Comparison of ENCODE assay signal across 8 cellular contexts in the genomic region with DNA sequence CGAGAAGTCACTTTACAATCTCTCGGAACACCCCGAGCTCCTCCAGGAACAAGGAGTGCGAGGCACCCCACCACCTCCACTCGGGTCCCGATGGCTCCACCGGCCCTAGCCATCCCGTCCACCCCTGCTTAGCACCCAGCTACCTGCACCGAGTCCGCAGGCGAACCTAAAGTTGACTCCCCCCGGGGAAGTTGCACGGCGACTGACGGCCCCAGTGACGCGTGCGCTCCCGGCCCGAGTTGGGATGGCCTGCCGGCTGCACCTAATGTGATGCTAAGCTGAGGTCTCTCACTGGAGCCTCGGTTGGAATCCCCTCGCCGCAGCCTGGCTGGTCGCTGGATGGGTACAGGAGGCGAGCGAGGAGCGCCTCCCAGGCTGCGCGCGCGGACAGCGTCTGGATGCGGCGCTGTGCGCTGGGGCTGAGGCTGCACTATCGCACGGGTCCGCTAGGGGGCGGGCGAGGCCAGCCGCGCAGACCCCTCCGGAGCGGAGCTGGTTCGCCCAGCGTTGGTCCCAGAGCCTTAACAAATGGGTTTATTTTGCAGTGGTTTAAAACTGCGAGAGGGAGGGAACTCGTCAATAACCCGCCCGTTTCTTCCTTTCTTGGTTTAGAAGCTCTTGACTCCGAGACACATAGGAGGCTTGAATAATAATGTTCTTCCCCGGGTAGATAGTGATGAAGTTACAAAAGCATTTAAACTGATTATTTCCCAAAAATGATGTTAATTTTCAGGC. TPM values are rescaled to one million over a fixed set of nuclear protein-coding genes. Genes with fewer than 3 reads are reported as not detected.
DNase-seq lines count a peak whose midpoint lies in the region; ATAC-seq and TF ChIP-seq lines count a peak whose summit lies in the region.

A gene (minus strand): TSS at position 526 of the 735 bp plus-strand sequence. CDS start 1,426 bp downstream, outside the sequence.

- DNase-seq in A673 (ENCODE audit: low spot score) (peak; percentile 79), NCI-H1930 (lab: John Stamatoyannopoulos, UW) (peak; percentile 15 to 45), memory B cell (ENCODE audit: low spot score in 2 of 2) (peak; percentile 43 to 56)
- peak; percentile 32 for DNase-seq in activated CD4-positive, alpha-beta T cell treated with anti-CD3 and anti-CD28 coated beads, Interleukin-2, amount 50 U/mL, for 1 hour
- peak; percentile 18 for DNase-seq in effector CD4-positive, alpha-beta T cell
- DNase-seq in stimulated activated CD8-positive, alpha-beta memory T cell treated with anti-CD3 and anti-CD28 coated beads, Interleukin-15, amount 100 ng/mL, for 48 hours (ENCODE audit: low read depth in 2 of 2) = peak; percentile 40 to 42

- CTCF ChIA-PET in A673 (lab: Charles Lee) = interaction anchor here (0.7 kb wide), 1 partner anchor 9 kb away, joined by 4 read pairs; no protein-coding TSS in a partner anchor

- peak within 1 kb of the TSS; percentile 70 for H3K4me3 Mint-ChIP-seq in memory B cell

- H3K27ac ChIP-seq in A673 (ENCODE audit: low read depth, low read length, poor library complexity, severe bottlenecking) = no peak within 1 kb of the TSS

- peaks cover 6% of the 10 kb centered on the region for H3K27me3 ChIP-seq in A673 (replicated peaks; ENCODE audit: insufficient read depth, low read depth, low read length, poor library complexity)

- H3K4me1 Mint-ChIP-seq in memory B cell = peaks cover 10% of the 10 kb centered on the region

- no TSS peak for BruUV-seq in A673 (replicated peaks; lab: Mats Ljungman, UMichigan)

- peak within 1 kb of the TSS; percentile 26 for H3K27ac Mint-ChIP-seq in memory B cell

- intact Hi-C loops in A673 (cut with micrococcal nuclease; ENCODE audit: unreplicated experiment) = no loop called here

- H3K4me3 ChIP-seq in A673 (ENCODE audit: low read depth, low read length, poor library complexity, severe bottlenecking) = peak within 1 kb of the TSS; percentile 36

- H3K27me3 Mint-ChIP-seq in memory B cell = peaks cover 12% of the 10 kb centered on the region

- H3K4me1 ChIP-seq in A673 (ENCODE audit: insufficient read depth, low read length, poor library complexity, severe bottlenecking) = peaks cover 7% of the 10 kb centered on the region

- H3K9me3 ChIP-seq in A673 (ENCODE audit: low read depth, low read length, poor library complexity, severe bottlenecking) = no peaks in the 10 kb centered on the region

- peaks cover 3% of the 10 kb centered on the region for H3K9me3 Mint-ChIP-seq in memory B cell

- ATAC-seq in GM18498 (IDR thresholded peaks at IDR 0.05; ENCODE audit: unreplicated experiment) = peak; percentile 75
- peak; percentile 80 for ATAC-seq in HG02852 (IDR thresholded peaks at IDR 0.05; ENCODE audit: unreplicated experiment)
- peak; percentile 72 for ATAC-seq in memory B cell (ENCODE audit: low read depth)

- peak; percentile 98 for TF ChIP-seq CTCF in A673 (conservative IDR thresholded peaks at IDR 0.05; ENCODE audit: low read depth, low read length)

- no peaks in the 10 kb centered on the region for H3K36me3 Mint-ChIP-seq in memory B cell

- no peaks in the 10 kb centered on the region for H3K36me3 ChIP-seq in A673 (ENCODE audit: insufficient read depth, low read length, poor library complexity, severe bottlenecking)

- POLR2A ChIA-PET in A673 (lab: Charles Lee; ENCODE audit: low non-redundant PET) = no interaction called here

RNA-seq across cellular contexts. Expression of the gene that starts here (rescaled TPM):
- total RNA-seq in A673 (2021) = 5.6 and 6.5 TPM in 2 replicates

Comparison
In these comparisons a context has a peak if more than half of its experiments do, and no peak if none do; other contexts are left out.
1. DNase-seq: peak in every context shown above with its lines; median percentile 79 in A673; 50 in memory B cell; 41 in stimulated activated CD8-positive, alpha-beta memory T cell treated with anti-CD3 and anti-CD28 coated beads, Interleukin-15, amount 100 ng/mL, for 48 hours; 32 in activated CD4-positive, alpha-beta T cell treated with anti-CD3 and anti-CD28 coated beads, Interleukin-2, amount 50 U/mL, for 1 hour; 30 in NCI-H1930; 18 in effector CD4-positive, alpha-beta T cell.